ENCODE assay signal across 16 cellular contexts in genomic region chr12:123450636-123451035, GRCh38. TPM values are rescaled to one million over a fixed set of nuclear protein-coding genes. Genes with fewer than 3 reads are reported as not detected.
DNase-seq lines count a peak whose midpoint lies in the region; ATAC-seq, FAIRE-seq and TF ChIP-seq lines count a peak whose summit lies in the region.
"Had no signal": no experiment of that assay in that cellular context is flagged by ENCODE, and none has a peak within 500 bp of the region (broad histone marks: within the 10 kb centered on the region; RNA-seq: fewer than 3 reads in every experiment).

No MANE protein-coding gene starts in this region.

- no peak overlapping the region for H3K27ac Mint-ChIP-seq in activated CD4-positive, alpha-beta memory T cell treated with anti-CD3 and anti-CD28 coated beads for 36 hours
- H3K27ac Mint-ChIP-seq in activated CD4-positive, alpha-beta memory T cell treated with anti-CD3 and anti-CD28 coated beads, Interleukin-2, amount 10 ng/mL, durations not matched to agents 7 days and 5 days = no peak overlapping the region
- H3K27ac Mint-ChIP-seq in central memory CD8-positive, alpha-beta T cell (ENCODE audit: low read depth) = peak overlapping the region; percentile 25
- no peak overlapping the region for H3K27ac Mint-ChIP-seq in HFFc6
- H3K27ac Mint-ChIP-seq: GM23338 had no signal

- CTCF ChIA-PET in activated CD4-positive, alpha-beta memory T cell treated with anti-CD3 and anti-CD28 coated beads for 36 hours (lab: Charles Lee) = no interaction called here
- CTCF ChIA-PET in activated CD4-positive, alpha-beta memory T cell treated with anti-CD3 and anti-CD28 coated beads, Interleukin-2, amount 10 ng/mL, durations not matched to agents 7 days and 5 days (lab: Charles Lee) = interaction anchor here (0.7 kb wide), 1 partner anchor 14 kb away, joined by 4 read pairs; the partner anchor contains the start of gene RILPL2

- no peaks in the 10 kb centered on the region for H3K9me3 ChIP-seq in parathyroid adenoma (ENCODE audit: control insufficient read depth, low read length)
- H3K9me3 ChIP-seq: BLaER1 had no signal

- H3K4me1 ChIP-seq in parathyroid adenoma = peaks cover 7% of the 10 kb centered on the region

- intact Hi-C loops in activated CD4-positive, alpha-beta memory T cell treated with anti-CD3 and anti-CD28 coated beads for 36 hours (cut with micrococcal nuclease) = loop anchor here (10.0 kb wide), 2 partner anchors 216 to 556 kb away; partner anchors contain the start of genes MPHOSPH9, MTRFR and VPS37B

- H3K27me3 ChIP-seq in parathyroid adenoma (ENCODE audit: control insufficient read depth, insufficient read depth, low read length) = no peaks in the 10 kb centered on the region
- H3K27me3 ChIP-seq: BLaER1 had no signal

- no peaks in the 10 kb centered on the region for H3K79me2 ChIP-seq in parathyroid adenoma

- H3K36me3 ChIP-seq in parathyroid adenoma (ENCODE audit: control insufficient read depth, insufficient read depth, low read length) = no peaks in the 10 kb centered on the region
- H3K36me3 ChIP-seq: BLaER1 had no signal

- no peak for FAIRE-seq in HTR-8/SVneo (lab: Jason Lieb, UNC)
- FAIRE-seq: GM12891, HepG2 had no signal

- POLR2A ChIA-PET in activated CD4-positive, alpha-beta memory T cell treated with anti-CD3 and anti-CD28 coated beads for 36 hours (lab: Charles Lee) = no interaction called here
- POLR2A ChIA-PET in activated CD4-positive, alpha-beta memory T cell treated with anti-CD3 and anti-CD28 coated beads, Interleukin-2, amount 10 ng/mL, durations not matched to agents 7 days and 5 days (lab: Charles Lee) = interaction anchor here (3.7 to 5.6 kb wide), 2 partner anchors 8 to 17 kb away, joined by 46 to 58 read pairs; partner anchors contain the start of genes RILPL2 and SNRNP35

- DNase-seq in activated CD4-positive, alpha-beta memory T cell treated with anti-CD3 and anti-CD28 coated beads for 36 hours = peak; percentile 8
- no peak for DNase-seq in activated CD4-positive, alpha-beta memory T cell treated with anti-CD3 and anti-CD28 coated beads, Interleukin-2, amount 10 ng/mL, durations not matched to agents 7 days and 5 days
- DNase-seq in central memory CD8-positive, alpha-beta T cell (ENCODE audit: low spot score in 2 of 2) = no peak
- DNase-seq in HFFc6 = no peak
- no peak for DNase-seq in HTR-8/SVneo (ENCODE audit: insufficient read length, low spot score)
- DNase-seq: 8988T, AML-193, DMS79, H7 had no signal

- H3K9ac ChIP-seq in parathyroid adenoma = no peak overlapping the region
- H3K9ac ChIP-seq: BLaER1 had no signal

- H3K27me3 Mint-ChIP-seq in activated CD4-positive, alpha-beta memory T cell treated with anti-CD3 and anti-CD28 coated beads for 36 hours = no peaks in the 10 kb centered on the region
- no peaks in the 10 kb centered on the region for H3K27me3 Mint-ChIP-seq in activated CD4-positive, alpha-beta memory T cell treated with anti-CD3 and anti-CD28 coated beads, Interleukin-2, amount 10 ng/mL, durations not matched to agents 7 days and 5 days
- no peaks in the 10 kb centered on the region for H3K27me3 Mint-ChIP-seq in central memory CD8-positive, alpha-beta T cell
- H3K27me3 Mint-ChIP-seq in HFFc6 (ENCODE audit: insufficient read depth) = peaks cover 2% of the 10 kb centered on the region
- H3K27me3 Mint-ChIP-seq: CD4-positive, CD25-positive, alpha-beta regulatory T cell had no signal

- H2AFZ ChIP-seq in parathyroid adenoma = peak overlapping the region; percentile 38
- H2AFZ ChIP-seq: GM23338 had no signal

- H3K4me2 ChIP-seq in parathyroid adenoma (ENCODE audit: low read length) = no peak overlapping the region
- H3K4me2 ChIP-seq: BLaER1, GM23338 had no signal

- H3K4me3 Mint-ChIP-seq in activated CD4-positive, alpha-beta memory T cell treated with anti-CD3 and anti-CD28 coated beads for 36 hours = no peak overlapping the region
- no peak overlapping the region for H3K4me3 Mint-ChIP-seq in activated CD4-positive, alpha-beta memory T cell treated with anti-CD3 and anti-CD28 coated beads, Interleukin-2, amount 10 ng/mL, durations not matched to agents 7 days and 5 days
- no peak overlapping the region for H3K4me3 Mint-ChIP-seq in central memory CD8-positive, alpha-beta T cell
- H3K4me3 Mint-ChIP-seq in HFFc6 = no peak overlapping the region
- H3K4me3 Mint-ChIP-seq: GM23338 had no signal

- no peaks in the 10 kb centered on the region for H3K36me3 Mint-ChIP-seq in activated CD4-positive, alpha-beta memory T cell treated with anti-CD3 and anti-CD28 coated beads for 36 hours
- H3K36me3 Mint-ChIP-seq in activated CD4-positive, alpha-beta memory T cell treated with anti-CD3 and anti-CD28 coated beads, Interleukin-2, amount 10 ng/mL, durations not matched to agents 7 days and 5 days (ENCODE audit: low read depth) = no peaks in the 10 kb centered on the region
- peaks cover 5% of the 10 kb centered on the region for H3K36me3 Mint-ChIP-seq in central memory CD8-positive, alpha-beta T cell (ENCODE audit: insufficient read depth)
- no peaks in the 10 kb centered on the region for H3K36me3 Mint-ChIP-seq in HFFc6 (ENCODE audit: low read depth)
- H3K36me3 Mint-ChIP-seq: CD4-positive, CD25-positive, alpha-beta regulatory T cell had no signal

- no peak overlapping the region for H3K27ac ChIP-seq in parathyroid adenoma
- H3K27ac ChIP-seq: BLaER1 had no signal

- peaks cover 24% of the 10 kb centered on the region for H3K4me1 Mint-ChIP-seq in activated CD4-positive, alpha-beta memory T cell treated with anti-CD3 and anti-CD28 coated beads for 36 hours (ENCODE audit: low read depth)
- peaks cover 33% of the 10 kb centered on the region for H3K4me1 Mint-ChIP-seq in activated CD4-positive, alpha-beta memory T cell treated with anti-CD3 and anti-CD28 coated beads, Interleukin-2, amount 10 ng/mL, durations not matched to agents 7 days and 5 days
- peaks cover 14% of the 10 kb centered on the region for H3K4me1 Mint-ChIP-seq in central memory CD8-positive, alpha-beta T cell
- peaks cover 9% of the 10 kb centered on the region for H3K4me1 Mint-ChIP-seq in HFFc6 (ENCODE audit: low read depth)

- ATAC-seq in central memory CD8-positive, alpha-beta T cell (replicated peaks; ENCODE audit: extremely low read depth, poor library complexity, severe bottlenecking) = no peak
- ATAC-seq in GM21619 (IDR thresholded peaks at IDR 0.05; ENCODE audit: unreplicated experiment) = no peak
- ATAC-seq: GM23338 had no signal

- no peak overlapping the region for H3K4me3 ChIP-seq in parathyroid adenoma (ENCODE audit: low read depth, low read length)
- H3K4me3 ChIP-seq: BLaER1, GM23338 had no signal

- TF ChIP-seq CTCF in parathyroid adenoma (IDR thresholded peaks at IDR 0.05) = no peak
- TF ChIP-seq CTCF in HFFc6 (IDR thresholded peaks at IDR 0.05) = no peak

- no peaks in the 10 kb centered on the region for H3K9me3 Mint-ChIP-seq in activated CD4-positive, alpha-beta memory T cell treated with anti-CD3 and anti-CD28 coated beads for 36 hours
- no peaks in the 10 kb centered on the region for H3K9me3 Mint-ChIP-seq in activated CD4-positive, alpha-beta memory T cell treated with anti-CD3 and anti-CD28 coated beads, Interleukin-2, amount 10 ng/mL, durations not matched to agents 7 days and 5 days
- no peaks in the 10 kb centered on the region for H3K9me3 Mint-ChIP-seq in central memory CD8-positive, alpha-beta T cell
- H3K9me3 Mint-ChIP-seq in HFFc6 = no peaks in the 10 kb centered on the region
- H3K9me3 Mint-ChIP-seq: CD4-positive, CD25-positive, alpha-beta regulatory T cell; GM23338 had no signal

RNA-seq across cellular contexts. Expression of gene SNRNP35, which starts 7.3 kb away (rescaled TPM):
- 10 to 100 TPM; 28.6 to 30.6 TPM for total RNA-seq in activated CD4-positive, alpha-beta memory T cell treated with anti-CD3 and anti-CD28 coated beads for 36 hours
- total RNA-seq in activated CD4-positive, alpha-beta memory T cell treated with anti-CD3 and anti-CD28 coated beads, Interleukin-2, amount 10 ng/mL, durations not matched to agents 7 days and 5 days = 10 to 100 TPM; 29.7 to 35.0 TPM
- total RNA-seq in HFFc6 (2021; fragmentation: NEBNext Ultra II Directional; extraction: Animal tissue kit (Norgen Biotek cat#: 25700)) = 10 to 100 TPM; 13.0 to 20.0 (median 14.8) TPM

RNA-seq across cellular contexts. Expression of gene RILPL2, which starts 14.2 kb away (rescaled TPM):
- 10 to 100 TPM; 15.4 to 16.6 TPM for total RNA-seq in activated CD4-positive, alpha-beta memory T cell treated with anti-CD3 and anti-CD28 coated beads for 36 hours
- total RNA-seq in activated CD4-positive, alpha-beta memory T cell treated with anti-CD3 and anti-CD28 coated beads, Interleukin-2, amount 10 ng/mL, durations not matched to agents 7 days and 5 days = 1 to 10 TPM; 8.9 to 9.0 TPM
- total RNA-seq in HFFc6 (2021; fragmentation: NEBNext Ultra II Directional; extraction: Animal tissue kit (Norgen Biotek cat#: 25700)) = 1 to 10 TPM; 4.4 to 6.0 (median 5.5) TPM
